Comparison of ENCODE assay signal across 8 cellular contexts in the genomic region with DNA sequence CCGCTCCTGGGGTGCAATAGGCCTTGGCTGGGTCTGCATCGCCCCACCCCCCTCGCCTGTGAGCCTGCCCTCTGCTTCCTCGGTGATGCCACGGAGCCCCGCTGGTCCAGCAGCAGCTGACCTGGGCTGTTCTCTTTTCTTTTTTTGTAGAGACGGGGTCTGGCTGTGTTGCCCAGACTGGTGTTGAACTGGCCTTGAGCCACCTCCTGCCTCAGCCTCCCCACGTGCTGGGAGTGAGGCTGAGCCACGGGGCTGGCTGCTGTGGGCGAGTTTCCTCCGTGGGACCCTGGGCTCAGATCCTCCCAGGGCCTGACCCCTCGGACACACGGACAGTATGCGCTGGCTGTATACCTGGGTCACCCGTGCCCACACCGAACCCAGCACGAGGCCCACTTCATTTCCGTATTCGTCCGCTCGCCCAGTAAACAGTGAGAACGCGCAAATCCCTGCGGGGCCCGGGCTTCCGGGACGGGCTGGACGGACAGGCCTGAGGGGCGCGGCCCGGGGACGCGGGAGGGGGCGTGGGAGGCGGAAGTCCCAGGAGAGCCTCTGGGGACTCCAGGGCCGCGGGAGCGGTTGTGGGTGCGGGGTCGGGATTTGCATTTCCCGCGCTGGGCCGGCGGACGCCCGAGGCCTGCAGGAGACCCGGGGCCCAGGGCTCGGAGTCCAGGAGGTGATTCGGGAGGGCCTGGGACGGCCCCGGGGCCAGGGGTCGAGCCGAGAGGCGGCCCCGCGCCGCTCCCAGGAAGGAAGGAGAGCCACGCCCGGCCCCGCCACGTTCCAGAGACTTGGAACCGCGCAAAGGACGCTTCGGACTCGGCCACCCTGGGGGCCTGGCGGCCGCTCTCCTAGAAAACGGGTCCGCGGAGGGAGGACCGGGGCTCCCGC. TPM values are rescaled to one million over a fixed set of nuclear protein-coding genes. Genes with fewer than 3 reads are reported as not detected.
DNase-seq lines count a peak whose midpoint lies in the region; ATAC-seq, FAIRE-seq and TF ChIP-seq lines count a peak whose summit lies in the region.

No MANE protein-coding gene starts in this region.

- H3K9ac ChIP-seq in HepG2 (ENCODE audit: insufficient read depth, low read depth, low read length), result no peak overlapping the region

- TF ChIP-seq EP300 in HepG2 (IDR thresholded peaks at IDR 0.05; ENCODE audit: low read depth in 2 of 2, low read length in 2 of 2), result no peak
- TF ChIP-seq EP300 in HepG2 (CRISPR knock-in tag; IDR thresholded peaks at IDR 0.05; ENCODE audit: borderline replicate concordance), result no peak

- POLR2A ChIA-PET in A673 (lab: Charles Lee; ENCODE audit: low non-redundant PET), result no interaction called here
- POLR2A ChIA-PET in HepG2 (lab: Yijun Ruan, JAX), result no interaction called here

- no peak overlapping the region for H3K27ac ChIP-seq in A673 (ENCODE audit: low read depth, low read length, poor library complexity, severe bottlenecking)
- no peak overlapping the region for H3K27ac ChIP-seq in HepG2 (ENCODE audit: extremely low read length, insufficient read depth, low read length)

- 29% methylated on average over 13 of the region's 73 CpGs for WGBS in HepG2 (ENCODE audit: low lambda C conversion rate)

- H3K27me3 ChIP-seq in A673 (replicated peaks; ENCODE audit: insufficient read depth, low read depth, low read length, poor library complexity) (no peaks in the 10 kb centered on the region), HepG2 (ENCODE audit: control insufficient read depth in 1 of 2, insufficient read depth in 2 of 2, low read length in 2 of 2) (peaks cover 6 to 23% of the 10 kb centered on the region in 2 experiments; a peak in 4 of 5 replicates)

- no peak for TF ChIP-seq RAD21 in HepG2 (CRISPR knock-in tag; IDR thresholded peaks at IDR 0.05)

- H4K20me1 ChIP-seq in HepG2 (ENCODE audit: insufficient read depth, low read length), result no peaks in the 10 kb centered on the region

- no peaks in the 10 kb centered on the region for H3K79me2 ChIP-seq in HepG2 (ENCODE audit: insufficient read depth, low read length)

- CTCF ChIA-PET in A673 (lab: Charles Lee) (no interaction called here), HepG2 (lab: Yijun Ruan, JAX; ENCODE audit: low intra/inter-chr PET ratio, low total read pairs) (no interaction called here)

- DNase-seq in A673 (ENCODE audit: low spot score) (no peak), GM20000 (ENCODE audit: low spot score) (peak; percentile 81), astrocyte of the spinal cord (ENCODE audit: low read depth, low spot score) (no peak), HepG2 (ENCODE audit: low spot score) (no peak), NCI-H2227 treated with DMSO at 0.1 percent for 48 hours (lab: John Stamatoyannopoulos, UW) (no peak), H4 (ENCODE audit: low spot score) (no peak)

- no peaks in the 10 kb centered on the region for H3K9me3 ChIP-seq in A673 (ENCODE audit: low read depth, low read length, poor library complexity, severe bottlenecking)
- H3K9me3 ChIP-seq in HepG2 (ENCODE audit: low read length), result no peaks in the 10 kb centered on the region

- H3K4me3 ChIP-seq in A673 (ENCODE audit: low read depth, low read length, poor library complexity, severe bottlenecking), result peak overlapping the region; percentile 25
- H3K4me3 ChIP-seq in astrocyte of the spinal cord (ENCODE audit: low read depth, low read length), result peak overlapping the region; percentile 10
- peak overlapping the region; percentile 17 to 59 (median 37); a peak in 5 of 6 replicates for H3K4me3 ChIP-seq in HepG2 (replicated peaks in 1 of 3; ENCODE audit: insufficient read depth in 1 of 3, low read depth in 2 of 3, low read length in 3 of 3)

- ATAC-seq in HepG2 (peak; percentile 21), HG03457 (IDR thresholded peaks at IDR 0.05; ENCODE audit: unreplicated experiment) (no peak), HG02885 (IDR thresholded peaks at IDR 0.05; ENCODE audit: poor library complexity, unreplicated experiment) (no peak)

- intact Hi-C loops in A673 (cut with micrococcal nuclease; ENCODE audit: unreplicated experiment) (no loop called here), HepG2 (cut with micrococcal nuclease; ENCODE audit: unreplicated experiment) (no loop called here)

- BruUV-seq in A673 (replicated peaks; lab: Mats Ljungman, UMichigan) (no TSS peak), HepG2 (replicated peaks; lab: Mats Ljungman, UMichigan) (no TSS peak)

- in situ Hi-C loops in astrocyte of the spinal cord (cut with HindIII; ENCODE audit: low sequenced_read_pairs), result no loop called here
- in situ Hi-C loops in HepG2 (cut with HindIII; ENCODE audit: extremely low pct_ligation_motif_present, low pct_unique_long_range_greater_than_20kb), result no loop called here

- H3K4me1 ChIP-seq in A673 (ENCODE audit: insufficient read depth, low read length, poor library complexity, severe bottlenecking) (peaks cover 9% of the 10 kb centered on the region), HepG2 (ENCODE audit: insufficient read depth, low read length) (peaks cover 72% of the 10 kb centered on the region)

- no peak overlapping the region for H2AFZ ChIP-seq in HepG2 (ENCODE audit: low read length)

- no peak for FAIRE-seq in HepG2 (lab: Jason Lieb, UNC)

- peak overlapping the region; percentile 65 for H3K4me2 ChIP-seq in HepG2 (ENCODE audit: low read depth, low read length)

- TF ChIP-seq CTCF in A673 (conservative IDR thresholded peaks at IDR 0.05; ENCODE audit: low read depth, low read length) (no peak), GM20000 (IDR thresholded peaks at IDR 0.05; ENCODE audit: extremely low read depth, missing control alignments) (no peak), astrocyte of the spinal cord (IDR thresholded peaks at IDR 0.05; ENCODE audit: low read depth, low read length) (no peak), HepG2 (CRISPR knock-in tag; IDR thresholded peaks at IDR 0.05) (0 out of 2 replicates have a peak, but pooled peaks have one; percentile 6)

- TF ChIP-seq POLR2A in HepG2 (IDR thresholded peaks at IDR 0.05; ENCODE audit: insufficient read depth in 1 of 2, low read depth in 2 of 2, low read length in 2 of 2), result no peak

- H3K36me3 ChIP-seq in A673 (ENCODE audit: insufficient read depth, low read length, poor library complexity, severe bottlenecking), result no peaks in the 10 kb centered on the region
- H3K36me3 ChIP-seq in HepG2 (replicated peaks in 1 of 2; ENCODE audit: control insufficient read depth in 1 of 2, insufficient read depth in 2 of 2, low read length in 2 of 2), result no peaks in the 10 kb centered on the region

TF ChIP-seq in HepG2, 621 proteins besides CTCF, POLR2A, EP300 and RAD21 (continues in another document):
- TF ChIP-seq ZNF572 (CRISPR knock-in tag; IDR thresholded peaks at IDR 0.05) (0 out of 2 replicates have a peak, but pooled peaks have one; percentile 27), NR1H2 (CRISPR knock-in tag; IDR thresholded peaks at IDR 0.05; ENCODE audit: borderline replicate concordance, low read depth) (0 out of 2 replicates have a peak, but pooled peaks have one; percentile 51), PHF21A (CRISPR knock-in tag; IDR thresholded peaks at IDR 0.05) (0 out of 2 replicates have a peak, but pooled peaks have one; percentile 12), NKX3-1 (CRISPR knock-in tag; IDR thresholded peaks at IDR 0.05) (0 out of 2 replicates have a peak, but pooled peaks have one; percentile 30), POGZ (CRISPR knock-in tag; IDR thresholded peaks at IDR 0.05) (0 out of 2 replicates have a peak, but pooled peaks have one; percentile 18), ZNF251 (CRISPR knock-in tag; IDR thresholded peaks at IDR 0.05) (no peak), SMAD1 (CRISPR knock-in tag; IDR thresholded peaks at IDR 0.05; ENCODE audit: borderline replicate concordance, low read depth) (0 out of 2 replicates have a peak, but pooled peaks have one; percentile 37), ZNF121 (CRISPR knock-in tag; IDR thresholded peaks at IDR 0.05) (peak; percentile 98), HOXD1 (CRISPR knock-in tag; IDR thresholded peaks at IDR 0.05) (no peak), ZMYM3 (CRISPR knock-in tag; IDR thresholded peaks at IDR 0.05) (peak; percentile 68)

RNA-seq across cellular contexts. Expression of a gene that starts 57.8 kb away (rescaled TPM):
- 133 and 146 TPM in 2 replicates for total RNA-seq in A673 (2021)
- 53.9 and 72.9 TPM in 2 replicates for total RNA-seq in HepG2 (2016; rRNA removed; fragmentation: Illumina TruSeq; extraction: Trizol)
- total RNA-seq in HepG2 (2016; cell fraction: cytosol; rRNA removed; fragmentation: Illumina TruSeq; extraction: Trizol; ENCODE audit: low read depth), result 51.7 and 58.5 TPM in 2 replicates
- 57.3 and 66.0 TPM in 2 replicates for total RNA-seq in HepG2 (2016; cell fraction: insoluble cytoplasmic fraction; rRNA removed; fragmentation: Illumina TruSeq; extraction: Trizol)
- total RNA-seq in HepG2 (2016; cell fraction: membrane; rRNA removed; fragmentation: Illumina TruSeq; extraction: Trizol), result 37.1 and 38.2 TPM in 2 replicates
- 31.6 and 33.1 TPM in 2 replicates for total RNA-seq in HepG2 (2016; cell fraction: nucleus; rRNA removed; fragmentation: Illumina TruSeq; extraction: Trizol)
- 27.1 and 29.9 TPM in 2 replicates for polyA plus RNA-seq in HepG2 (2011; rRNA removed)
- polyA plus RNA-seq in HepG2 (2011; cell fraction: cytosol; rRNA removed), result 14.8 and 23.9 TPM in 2 replicates
- polyA plus RNA-seq in HepG2 (2011; cell fraction: nucleus; rRNA removed), result 22.1 and 25.2 TPM in 2 replicates
- polyA plus RNA-seq in HepG2 (2012), result 61.9 and 67.0 TPM in 2 replicates
- polyA plus RNA-seq in HepG2 (2016; cell fraction: cytosol; fragmentation: Illumina TruSeq; extraction: Trizol; ENCODE audit: low read depth), result 15.6 and 19.2 TPM in 2 replicates
- 96.0 and 98.3 TPM in 2 replicates for polyA plus RNA-seq in HepG2 (2016; cell fraction: insoluble cytoplasmic fraction; fragmentation: Illumina TruSeq; extraction: Trizol; ENCODE audit: low read depth)
- 29.1 and 33.0 TPM in 2 replicates for polyA plus RNA-seq in HepG2 (2016; cell fraction: membrane; fragmentation: Illumina TruSeq; extraction: Trizol; ENCODE audit: low read depth)
- polyA plus RNA-seq in HepG2 (2016; cell fraction: nucleus; fragmentation: Illumina TruSeq; extraction: Trizol; ENCODE audit: insufficient read depth, low read depth), result 55.8 and 62.6 TPM in 2 replicates
- 18.1 and 22.3 TPM in 2 replicates for polyA minus RNA-seq in HepG2 (2011; rRNA and poly(A)+ RNA removed; ENCODE audit: low replicate concordance)
- 25.6 and 28.2 TPM in 2 replicates for polyA minus RNA-seq in HepG2 (2011; cell fraction: cytosol; rRNA and poly(A)+ RNA removed)
- polyA minus RNA-seq in HepG2 (2011; cell fraction: nucleus; rRNA and poly(A)+ RNA removed), result 43.9 and 51.2 TPM in 2 replicates
- total RNA-seq in H4 (2014; rRNA removed; shearing (Covaris generic)), result 76.1 and 108 TPM in 2 replicates
